22 cellular contexts compared by ENCODE assay signal in genomic region chr9:103471241-103471640, GRCh38.
"Had no signal": no experiment of that assay in that cellular context is flagged by ENCODE, and none has a peak within 500 bp of the region (broad histone marks: within the 10 kb centered on the region; RNA-seq: fewer than 3 reads in every experiment).

No MANE protein-coding gene starts in this region.

- H3K4me1 Mint-ChIP-seq: activated naive CD4-positive, alpha-beta T cell treated with anti-CD3 and anti-CD28 coated beads, Interleukin-2, amount 10 ng/mL, durations not matched to agents 7 days and 5 days; activated naive CD8-positive, alpha-beta T cell treated with anti-CD3 and anti-CD28 coated beads, Interleukin-2, amount 10 ng/mL, durations not matched to agents 7 days and 5 days; brain; memory B cell; natural killer cell; neural progenitor cell had no signal

- H3K36me3 ChIP-seq: ascending aorta, esophagus muscularis mucosa, heart right ventricle, neural progenitor cell, right atrium auricular region, spleen, thoracic aorta, uterus had no signal

- ATAC-seq: foreskin keratinocyte; heart right ventricle; natural killer cell; stimulated activated naive CD8-positive, alpha-beta T cell treated with anti-CD3 and anti-CD28 coated beads, Interleukin-15, Interleukin-2, amounts not matched to agents 100 U/mL and 50 U/mL, for 24 hours had no signal

- H3K4me3 Mint-ChIP-seq: activated CD4-positive, alpha-beta memory T cell treated with anti-CD3 and anti-CD28 coated beads for 36 hours; activated naive CD4-positive, alpha-beta T cell treated with anti-CD3 and anti-CD28 coated beads, Interleukin-2, amount 10 ng/mL, durations not matched to agents 7 days and 5 days; activated naive CD8-positive, alpha-beta T cell treated with anti-CD3 and anti-CD28 coated beads, Interleukin-2, amount 10 ng/mL, durations not matched to agents 7 days and 5 days; activated T-cell treated with anti-CD3 and anti-CD28 coated beads, Interleukin-2, amount 50 U/mL, for 24 hours; brain; memory B cell; natural killer cell; neural progenitor cell had no signal

- H3K9me3 Mint-ChIP-seq: neural progenitor cell had no signal

- DNase-seq: activated CD4-positive, alpha-beta memory T cell treated with anti-CD3 and anti-CD28 coated beads for 36 hours; activated CD4-positive, alpha-beta T cell treated with anti-CD3 and anti-CD28 coated beads for 4 hours; activated CD8-positive, alpha-beta memory T cell treated with anti-CD3 and anti-CD28 coated beads, Interleukin-2, amount 50 U/mL, for 48 hours; activated gamma-delta T cell; activated naive CD4-positive, alpha-beta T cell treated with anti-CD3 and anti-CD28 coated beads, Interleukin-2, amount 10 ng/mL, durations not matched to agents 7 days and 5 days; activated naive CD8-positive, alpha-beta T cell treated with anti-CD3 and anti-CD28 coated beads, Interleukin-2, amount 10 ng/mL, durations not matched to agents 7 days and 5 days; activated T-cell treated with anti-CD3 and anti-CD28 coated beads, Interleukin-2, amount 50 U/mL, for 24 hours; foreskin keratinocyte; heart right ventricle; natural killer cell; spleen; stimulated activated naive CD8-positive, alpha-beta T cell treated with anti-CD3 and anti-CD28 coated beads, Interleukin-15, Interleukin-2, amounts not matched to agents 100 U/mL and 50 U/mL, for 24 hours; trophoblast cell; uterus had no signal

- H3K27me3 ChIP-seq: ascending aorta, esophagus muscularis mucosa, foreskin keratinocyte, heart right ventricle, neural progenitor cell, right atrium auricular region, spleen, uterus had no signal

- H3K27ac ChIP-seq: ascending aorta, esophagus muscularis mucosa, foreskin keratinocyte, heart right ventricle, neural progenitor cell, right atrium auricular region, spleen, thoracic aorta, uterus, VCaP had no signal

- H3K27me3 Mint-ChIP-seq: activated CD4-positive, alpha-beta memory T cell treated with anti-CD3 and anti-CD28 coated beads for 36 hours; activated naive CD4-positive, alpha-beta T cell treated with anti-CD3 and anti-CD28 coated beads, Interleukin-2, amount 10 ng/mL, durations not matched to agents 7 days and 5 days; activated naive CD8-positive, alpha-beta T cell treated with anti-CD3 and anti-CD28 coated beads, Interleukin-2, amount 10 ng/mL, durations not matched to agents 7 days and 5 days; activated T-cell treated with anti-CD3 and anti-CD28 coated beads, Interleukin-2, amount 50 U/mL, for 24 hours; brain; memory B cell had no signal

- H3K9me3 ChIP-seq: ascending aorta, esophagus muscularis mucosa, right atrium auricular region, thoracic aorta, uterus had no signal

- H3K27ac Mint-ChIP-seq: activated CD4-positive, alpha-beta memory T cell treated with anti-CD3 and anti-CD28 coated beads for 36 hours; activated naive CD8-positive, alpha-beta T cell treated with anti-CD3 and anti-CD28 coated beads, Interleukin-2, amount 10 ng/mL, durations not matched to agents 7 days and 5 days; activated T-cell treated with anti-CD3 and anti-CD28 coated beads, Interleukin-2, amount 50 U/mL, for 24 hours; brain; memory B cell; natural killer cell; neural progenitor cell had no signal

- H3K4me3 ChIP-seq: ascending aorta, esophagus muscularis mucosa, heart right ventricle, neural progenitor cell, right atrium auricular region, spleen, thoracic aorta, uterus had no signal

- H3K36me3 Mint-ChIP-seq: activated CD4-positive, alpha-beta memory T cell treated with anti-CD3 and anti-CD28 coated beads for 36 hours; activated naive CD4-positive, alpha-beta T cell treated with anti-CD3 and anti-CD28 coated beads, Interleukin-2, amount 10 ng/mL, durations not matched to agents 7 days and 5 days; activated naive CD8-positive, alpha-beta T cell treated with anti-CD3 and anti-CD28 coated beads, Interleukin-2, amount 10 ng/mL, durations not matched to agents 7 days and 5 days; brain; memory B cell; natural killer cell; neural progenitor cell had no signal

- H3K4me1 ChIP-seq: ascending aorta, esophagus muscularis mucosa, foreskin keratinocyte, heart right ventricle, neural progenitor cell, right atrium auricular region, spleen, uterus had no signal
